9 cellular contexts compared by ENCODE assay signal in the genomic region with DNA sequence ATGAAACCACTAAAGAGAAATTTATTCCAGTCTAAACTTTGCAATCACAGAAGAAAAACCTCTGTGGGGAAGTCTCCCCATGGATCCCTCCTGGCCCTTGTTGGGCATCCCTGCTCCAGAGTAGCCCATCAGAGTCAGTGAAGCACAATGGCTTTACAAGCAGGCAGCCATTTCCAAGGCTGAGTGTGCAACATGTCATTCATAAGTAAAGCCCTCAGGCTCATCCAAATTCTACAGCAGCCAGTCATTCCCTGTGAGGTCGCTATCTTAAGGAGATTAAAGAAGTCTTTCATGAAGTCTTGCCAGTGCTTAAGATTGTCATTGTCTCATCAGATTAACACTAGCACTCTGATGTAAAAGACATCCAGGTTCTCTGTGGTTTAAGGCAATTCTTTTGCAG.
"Had no signal": no experiment of that assay in that cellular context is flagged by ENCODE, and none has a peak within 500 bp of the region (broad histone marks: within the 10 kb centered on the region; RNA-seq: fewer than 3 reads in every experiment).

No MANE protein-coding gene starts in this region.

- H2AFZ ChIP-seq: parathyroid adenoma had no signal

- DNase-seq: activated CD4-positive, alpha-beta T cell treated with anti-CD3 and anti-CD28 coated beads, Interleukin-2, amount 50 U/mL, for 48 hours; activated naive CD4-positive, alpha-beta T cell treated with anti-CD3 and anti-CD28 coated beads, Interleukin-2, amount 10 ng/mL, durations not matched to agents 7 days and 5 days; dorsolateral prefrontal cortex; stimulated activated CD4-positive, alpha-beta T cell treated with anti-CD3 and anti-CD28 coated beads, Interleukin-12 subunit alpha, Interleukin-12 subunit beta, amount 100 ng/mL, for 4 hours; stimulated activated CD4-positive, alpha-beta T cell treated with anti-CD3 and anti-CD28 coated beads, Interleukin-2, amount 100 ng/mL, for 24 hours; T-helper 1 cell; T1000 had no signal

- H3K27ac ChIP-seq: cardiac muscle cell, dorsolateral prefrontal cortex, parathyroid adenoma had no signal

- H3K4me1 ChIP-seq: parathyroid adenoma had no signal

- H3K9ac ChIP-seq: parathyroid adenoma had no signal

- H3K27me3 ChIP-seq: cardiac muscle cell, dorsolateral prefrontal cortex had no signal

- H3K36me3 ChIP-seq: cardiac muscle cell had no signal

- H3K79me2 ChIP-seq: parathyroid adenoma had no signal

- H3K4me3 ChIP-seq: cardiac muscle cell, dorsolateral prefrontal cortex had no signal
